In the genomic region with DNA sequence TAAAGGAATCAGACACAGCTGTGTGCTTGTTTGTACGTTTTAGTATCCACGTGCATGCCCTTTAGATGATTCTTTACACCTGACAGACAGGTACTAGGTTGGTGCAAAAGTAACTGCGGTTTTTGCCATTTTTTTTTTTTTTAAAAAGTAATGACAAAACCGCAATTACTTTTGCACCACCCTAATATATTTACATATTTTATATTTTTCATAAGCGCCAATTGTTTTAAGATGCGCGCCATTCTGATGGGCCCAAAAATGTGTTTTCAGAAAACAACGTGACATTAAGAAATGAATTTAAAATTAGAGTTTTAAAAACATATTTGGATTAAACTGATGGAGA, we compare ENCODE assay signal across 10 cellular contexts. TPM values are rescaled to one million over a fixed set of nuclear protein-coding genes. Genes with fewer than 3 reads are reported as not detected.
DNase-seq lines count a peak whose midpoint lies in the region; ATAC-seq and TF ChIP-seq lines count a peak whose summit lies in the region.
"Had no signal": no experiment of that assay in that cellular context is flagged by ENCODE, and none has a peak within 500 bp of the region (broad histone marks: within the 10 kb centered on the region; RNA-seq: fewer than 3 reads in every experiment).

No MANE protein-coding gene starts in this region.

- H3K4me3 Mint-ChIP-seq in stimulated activated effector memory CD8-positive, alpha-beta T cell treated with anti-CD3 and anti-CD28 coated beads, Interleukin-12 subunit alpha, Interleukin-12 subunit beta, amount 100 ng/mL, for 72 hours, result peak overlapping the region; percentile 37

- H3K4me3 ChIP-seq in HFF-Myc (replicated peaks; ENCODE audit: low read depth, low read length) (peak overlapping the region; percentile 80), ascending aorta (peak overlapping the region; percentile 69 to 98), left lung (peak overlapping the region in 1 of 2 donors; percentile 73)
- H3K4me3 ChIP-seq in effector memory CD4-positive, alpha-beta T cell (ENCODE audit: insufficient read depth, low read depth, low read length, poor library complexity, severe bottlenecking), result no peak overlapping the region

- H3K4me1 Mint-ChIP-seq in stimulated activated effector memory CD8-positive, alpha-beta T cell treated with anti-CD3 and anti-CD28 coated beads, Interleukin-12 subunit alpha, Interleukin-12 subunit beta, amount 100 ng/mL, for 72 hours, result no peaks in the 10 kb centered on the region

- peak overlapping the region; percentile 98 to 99 for H3K27ac ChIP-seq in ascending aorta
- H3K27ac ChIP-seq in left lung, result peak overlapping the region; percentile 89 to 99
- no peak overlapping the region for H3K27ac ChIP-seq in effector memory CD4-positive, alpha-beta T cell (ENCODE audit: insufficient read depth, low read length, poor library complexity, severe bottlenecking)

- no peak for ATAC-seq in left lung
- ATAC-seq in stimulated activated effector memory CD8-positive, alpha-beta T cell treated with anti-CD3 and anti-CD28 coated beads, Interleukin-12 subunit alpha, Interleukin-12 subunit beta, amount 100 ng/mL, for 72 hours, result no peak

- H3K27me3 ChIP-seq in ascending aorta, result no peaks in the 10 kb centered on the region
- H3K27me3 ChIP-seq in left lung, result peaks cover 0 to 16% of the 10 kb centered on the region in 2 donors
- peaks cover 5% of the 10 kb centered on the region for H3K27me3 ChIP-seq in effector memory CD4-positive, alpha-beta T cell (replicated peaks; ENCODE audit: control insufficient read depth, insufficient read depth, low read length, poor library complexity, severe bottlenecking)

- H3K9me3 ChIP-seq in ascending aorta (no peaks in the 10 kb centered on the region), left lung (no peaks in the 10 kb centered on the region)
- H3K9me3 ChIP-seq in effector memory CD4-positive, alpha-beta T cell (ENCODE audit: control insufficient read depth, low read length), result no peaks in the 10 kb centered on the region

- H3K36me3 ChIP-seq in ascending aorta (no peaks in the 10 kb centered on the region), left lung (no peaks in the 10 kb centered on the region)
- H3K36me3 ChIP-seq in effector memory CD4-positive, alpha-beta T cell (ENCODE audit: control insufficient read depth, insufficient read depth, low read length), result no peaks in the 10 kb centered on the region

- H3K27ac Mint-ChIP-seq in stimulated activated effector memory CD8-positive, alpha-beta T cell treated with anti-CD3 and anti-CD28 coated beads, Interleukin-12 subunit alpha, Interleukin-12 subunit beta, amount 100 ng/mL, for 72 hours, result no peak overlapping the region
- H3K27ac Mint-ChIP-seq: activated CD8-positive, alpha-beta T cell treated with anti-CD3 and anti-CD28 coated beads for 36 hours had no signal

- no peaks in the 10 kb centered on the region for H3K36me3 Mint-ChIP-seq in stimulated activated effector memory CD8-positive, alpha-beta T cell treated with anti-CD3 and anti-CD28 coated beads, Interleukin-12 subunit alpha, Interleukin-12 subunit beta, amount 100 ng/mL, for 72 hours

- H3K4me1 ChIP-seq in ascending aorta (peaks cover 0 to 7% of the 10 kb centered on the region in 2 donors), left lung (peaks cover 7 to 24% of the 10 kb centered on the region in 2 donors)
- H3K4me1 ChIP-seq in effector memory CD4-positive, alpha-beta T cell (ENCODE audit: control insufficient read depth, insufficient read depth, low read length, poor library complexity, severe bottlenecking), result no peaks in the 10 kb centered on the region

- intact Hi-C loops in ascending aorta (cut with DNase I), result loop anchor here (5.0 kb wide), 1 partner anchor 35 kb away; no protein-coding TSS in a partner anchor
- intact Hi-C loops in left lung (cut with DNase I), result no loop called here

- no peaks in the 10 kb centered on the region for H3K9me3 Mint-ChIP-seq in stimulated activated effector memory CD8-positive, alpha-beta T cell treated with anti-CD3 and anti-CD28 coated beads, Interleukin-12 subunit alpha, Interleukin-12 subunit beta, amount 100 ng/mL, for 72 hours
- H3K9me3 Mint-ChIP-seq: activated CD8-positive, alpha-beta T cell treated with anti-CD3 and anti-CD28 coated beads for 36 hours had no signal

- TF ChIP-seq CTCF in HFF-Myc (IDR thresholded peaks at IDR 0.05; ENCODE audit: low read depth, low read length, missing control alignments) (no peak), ascending aorta (IDR thresholded peaks at IDR 0.05) (no peak), left lung (IDR thresholded peaks at IDR 0.05) (no peak)

- DNase-seq in HFF-Myc (ENCODE audit: extremely low read depth, low read depth) (no peak), ascending aorta (ENCODE audit: low spot score in 2 of 2) (no peak), left lung (no peak), glomerular visceral epithelial cell (ENCODE audit: extremely low spot score) (no peak)
- DNase-seq in stimulated activated effector memory CD8-positive, alpha-beta T cell treated with anti-CD3 and anti-CD28 coated beads, Interleukin-12 subunit alpha, Interleukin-12 subunit beta, amount 100 ng/mL, for 72 hours (ENCODE audit: low spot score in 2 of 2), result no peak
- no peak for DNase-seq in activated CD4-positive, alpha-beta T cell treated with anti-CD3 and anti-CD28 coated beads for 4 hours
- DNase-seq in activated T-cell treated with anti-CD3 and anti-CD28 coated beads, Interleukin-2, amount 50 U/mL, for 48 hours, result no peak
- DNase-seq in effector memory CD4-positive, alpha-beta T cell, result no peak
- DNase-seq: central memory CD4-positive, alpha-beta T cell had no signal

RNA-seq across cellular contexts. Expression of gene COBLL1, which starts 1.0 kb away (rescaled TPM):
- total RNA-seq in ascending aorta (13.3 TPM), left lung (10 to 100 TPM; 65.0 to 74.8 TPM)
